40 cellular contexts compared by ENCODE assay signal in the genomic region with DNA sequence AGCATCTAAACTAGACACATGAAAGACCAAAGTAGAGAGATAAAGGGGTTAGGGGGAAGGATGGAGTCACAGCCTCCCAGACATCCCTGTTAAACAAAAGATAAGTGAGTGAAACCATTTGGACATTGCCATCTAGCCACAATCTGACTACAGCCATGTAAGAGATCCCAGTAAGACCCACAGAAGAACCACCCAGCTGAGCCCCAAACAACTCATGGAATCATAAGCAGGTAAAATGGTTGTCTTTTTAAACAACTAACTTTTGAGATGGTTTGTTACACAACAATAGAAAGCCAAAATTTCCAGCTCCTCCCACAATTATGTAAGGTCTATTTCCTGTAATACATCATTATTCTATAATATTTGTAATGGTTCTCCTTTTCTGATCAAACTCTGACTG.
"Had no signal": no experiment of that assay in that cellular context is flagged by ENCODE, and none has a peak within 500 bp of the region (broad histone marks: within the 10 kb centered on the region; RNA-seq: fewer than 3 reads in every experiment).

No MANE protein-coding gene starts in this region.

- H3K9me3 Mint-ChIP-seq: activated T-helper 17 cell treated with anti-CD3 and anti-CD28 coated beads, Interleukin-2, amount 50 U/mL, for 72 hours had no signal

- H3K27ac Mint-ChIP-seq: activated naive CD4-positive, alpha-beta T cell treated with anti-CD3 and anti-CD28 coated beads for 36 hours; activated naive CD4-positive, alpha-beta T cell treated with anti-CD3 and anti-CD28 coated beads, Interleukin-2, amount 10 ng/mL, durations not matched to agents 7 days and 5 days; activated naive CD4-positive, alpha-beta T cell treated with anti-CD3 and anti-CD28 coated beads, Interleukin-2, amount 50 U/mL, for 24 hours; activated naive CD4-positive, alpha-beta T cell treated with anti-CD3 and anti-CD28 coated beads, Interleukin-2, amount 50 U/mL, for 72 hours; activated naive CD8-positive, alpha-beta T cell; activated naive CD8-positive, alpha-beta T cell treated with anti-CD3 and anti-CD28 coated beads for 36 hours; activated naive CD8-positive, alpha-beta T cell treated with anti-CD3 and anti-CD28 coated beads, Interleukin-2, amount 10 ng/mL, durations not matched to agents 7 days and 5 days; activated naive CD8-positive, alpha-beta T cell treated with anti-CD3 and anti-CD28 coated beads, Interleukin-2, amount 50 U/mL, for 24 hours; activated T-cell treated with anti-CD3 and anti-CD28 coated beads, Interleukin-2, amount 50 U/mL, for 24 hours; activated T-cell treated with anti-CD3 and anti-CD28 coated beads, Interleukin-2, amount 50 U/mL, for 72 hours; activated T-helper 1 cell treated with anti-CD3 and anti-CD28 coated beads, Interleukin-12 subunit alpha, Interleukin-12 subunit beta, Interleukin-2, Interleukin-4 antibody, amounts not matched to agents 30 ng/mL and 10 ng/mL and 1 ng/mL, durations not matched to agents 14 hours and 24 hours and 36 hours; activated T-helper 17 cell treated with anti-CD3 and anti-CD28 coated beads, Interleukin-2, amount 50 U/mL, for 72 hours; activated T-helper 2 cell treated with anti-CD3 and anti-CD28 coated beads, Interferon-gamma antibody, Interleukin-2, Interleukin-4, amounts not matched to agents 10 μg/mL and 5 μg/mL and 100 μg/mL, durations not matched to agents 14 hours and 24 hours and 36 hours; brain had no signal

- FAIRE-seq: astrocyte, bronchial epithelial cell had no signal

- H3K27ac ChIP-seq: adrenal gland, ascending aorta, body of pancreas, brain microvascular endothelial cell, breast epithelium, cardiac muscle cell had no signal

- H3K27me3 ChIP-seq: adrenal gland, ascending aorta, body of pancreas, brain microvascular endothelial cell, breast epithelium, cardiac muscle cell had no signal

- ATAC-seq: activated naive CD4-positive, alpha-beta T cell treated with anti-CD3 and anti-CD28 coated beads, Interleukin-2, amount 50 U/mL, for 72 hours; activated naive CD8-positive, alpha-beta T cell treated with anti-CD3 and anti-CD28 coated beads, Interleukin-2, amount 50 U/mL, for 24 hours; activated T-cell treated with anti-CD3 and anti-CD28 coated beads, Interleukin-2, amount 50 U/mL, for 4 hours; activated T-cell treated with anti-CD3 and anti-CD28 coated beads, Interleukin-2, amount 50 U/mL, for 72 hours; activated T-helper 17 cell treated with anti-CD3 and anti-CD28 coated beads, Interleukin-2, amount 50 U/mL, for 72 hours; body of pancreas had no signal

- H3K4me3 Mint-ChIP-seq: activated naive CD4-positive, alpha-beta T cell treated with anti-CD3 and anti-CD28 coated beads for 36 hours; activated naive CD4-positive, alpha-beta T cell treated with anti-CD3 and anti-CD28 coated beads, Interleukin-2, amount 10 ng/mL, durations not matched to agents 7 days and 5 days; activated naive CD4-positive, alpha-beta T cell treated with anti-CD3 and anti-CD28 coated beads, Interleukin-2, amount 50 U/mL, for 24 hours; activated naive CD8-positive, alpha-beta T cell; activated naive CD8-positive, alpha-beta T cell treated with anti-CD3 and anti-CD28 coated beads for 36 hours; activated naive CD8-positive, alpha-beta T cell treated with anti-CD3 and anti-CD28 coated beads, Interleukin-2, amount 10 ng/mL, durations not matched to agents 7 days and 5 days; activated naive CD8-positive, alpha-beta T cell treated with anti-CD3 and anti-CD28 coated beads, Interleukin-2, amount 50 U/mL, for 24 hours; activated T-cell treated with anti-CD3 and anti-CD28 coated beads, Interleukin-2, amount 50 U/mL, for 24 hours; activated T-cell treated with anti-CD3 and anti-CD28 coated beads, Interleukin-2, amount 50 U/mL, for 4 hours; activated T-cell treated with anti-CD3 and anti-CD28 coated beads, Interleukin-2, amount 50 U/mL, for 72 hours; activated T-helper 1 cell treated with anti-CD3 and anti-CD28 coated beads, Interleukin-12 subunit alpha, Interleukin-12 subunit beta, Interleukin-2, Interleukin-4 antibody, amounts not matched to agents 30 ng/mL and 10 ng/mL and 1 ng/mL, durations not matched to agents 14 hours and 24 hours and 36 hours; activated T-helper 17 cell treated with anti-CD3 and anti-CD28 coated beads, Interleukin-2, amount 50 U/mL, for 72 hours; brain; central memory CD8-positive, alpha-beta T cell had no signal

- H3K4me1 Mint-ChIP-seq: activated naive CD4-positive, alpha-beta T cell treated with anti-CD3 and anti-CD28 coated beads, Interleukin-2, amount 10 ng/mL, durations not matched to agents 7 days and 5 days; activated naive CD4-positive, alpha-beta T cell treated with anti-CD3 and anti-CD28 coated beads, Interleukin-2, amount 50 U/mL, for 24 hours; activated naive CD8-positive, alpha-beta T cell treated with anti-CD3 and anti-CD28 coated beads for 36 hours; activated naive CD8-positive, alpha-beta T cell treated with anti-CD3 and anti-CD28 coated beads, Interleukin-2, amount 10 ng/mL, durations not matched to agents 7 days and 5 days; activated naive CD8-positive, alpha-beta T cell treated with anti-CD3 and anti-CD28 coated beads, Interleukin-2, amount 50 U/mL, for 24 hours; activated T-helper 17 cell treated with anti-CD3 and anti-CD28 coated beads, Interleukin-2, amount 50 U/mL, for 72 hours; brain; central memory CD8-positive, alpha-beta T cell had no signal

- H3K36me3 Mint-ChIP-seq: activated naive CD4-positive, alpha-beta T cell treated with anti-CD3 and anti-CD28 coated beads, Interleukin-2, amount 10 ng/mL, durations not matched to agents 7 days and 5 days; activated naive CD4-positive, alpha-beta T cell treated with anti-CD3 and anti-CD28 coated beads, Interleukin-2, amount 50 U/mL, for 24 hours; activated naive CD4-positive, alpha-beta T cell treated with anti-CD3 and anti-CD28 coated beads, Interleukin-2, amount 50 U/mL, for 72 hours; activated naive CD8-positive, alpha-beta T cell; activated naive CD8-positive, alpha-beta T cell treated with anti-CD3 and anti-CD28 coated beads for 36 hours; activated naive CD8-positive, alpha-beta T cell treated with anti-CD3 and anti-CD28 coated beads, Interleukin-2, amount 10 ng/mL, durations not matched to agents 7 days and 5 days; brain had no signal

- H3K4me1 ChIP-seq: adrenal gland, ascending aorta, body of pancreas, breast epithelium had no signal

- H3K27me3 Mint-ChIP-seq: activated naive CD4-positive, alpha-beta T cell treated with anti-CD3 and anti-CD28 coated beads, Interleukin-2, amount 10 ng/mL, durations not matched to agents 7 days and 5 days; activated naive CD8-positive, alpha-beta T cell; activated naive CD8-positive, alpha-beta T cell treated with anti-CD3 and anti-CD28 coated beads for 36 hours; activated naive CD8-positive, alpha-beta T cell treated with anti-CD3 and anti-CD28 coated beads, Interleukin-2, amount 10 ng/mL, durations not matched to agents 7 days and 5 days; activated T-cell treated with anti-CD3 and anti-CD28 coated beads, Interleukin-2, amount 50 U/mL, for 24 hours; activated T-helper 17 cell treated with anti-CD3 and anti-CD28 coated beads, Interleukin-2, amount 50 U/mL, for 72 hours; central memory CD8-positive, alpha-beta T cell had no signal

- H3K4me3 ChIP-seq: adrenal gland, ascending aorta, body of pancreas, breast epithelium, cardiac muscle cell had no signal

- H3K36me3 ChIP-seq: adrenal gland, ascending aorta, brain microvascular endothelial cell, breast epithelium, cardiac muscle cell had no signal

- DNase-seq: activated effector memory CD4-positive, alpha-beta T cell treated with anti-CD3 and anti-CD28 coated beads, Interleukin-2, amount 50 U/mL, for 16 hours; activated effector memory CD4-positive, alpha-beta T cell treated with Interleukin-2 at 50 U/mL for 16 hours; activated gamma-delta T cell; activated gamma-delta T cell treated with Interleukin-2 at 50 U/mL for 16 hours; activated naive CD4-positive, alpha-beta T cell; activated naive CD4-positive, alpha-beta T cell treated with anti-CD3 and anti-CD28 coated beads for 36 hours; activated naive CD4-positive, alpha-beta T cell treated with anti-CD3 and anti-CD28 coated beads, Interleukin-2, amount 10 ng/mL, durations not matched to agents 7 days and 5 days; activated naive CD4-positive, alpha-beta T cell treated with anti-CD3 and anti-CD28 coated beads, Interleukin-2, amount 50 U/mL, for 16 hours; activated naive CD4-positive, alpha-beta T cell treated with Interleukin-2 at 50 U/mL for 16 hours; activated naive CD8-positive, alpha-beta T cell treated with anti-CD3 and anti-CD28 coated beads for 36 hours; activated naive CD8-positive, alpha-beta T cell treated with anti-CD3 and anti-CD28 coated beads, Interleukin-2, amount 10 ng/mL, durations not matched to agents 7 days and 5 days; activated naive CD8-positive, alpha-beta T cell treated with anti-CD3 and anti-CD28 coated beads, Interleukin-2, amount 50 U/mL, for 24 hours; activated T-cell treated with anti-CD3 and anti-CD28 coated beads, Interleukin-2, amount 50 U/mL, for 1 hour; activated T-cell treated with anti-CD3 and anti-CD28 coated beads, Interleukin-2, amount 50 U/mL, for 24 hours; activated T-cell treated with anti-CD3 and anti-CD28 coated beads, Interleukin-2, amount 50 U/mL, for 4 hours; activated T-cell treated with anti-CD3 and anti-CD28 coated beads, Interleukin-2, amount 50 U/mL, for 48 hours; activated T-cell treated with anti-CD3 and anti-CD28 coated beads, Interleukin-2, amount 50 U/mL, for 72 hours; adrenal gland; amniotic stem cell; amygdala; anterior cingulate cortex; aorta; body of pancreas; brain microvascular endothelial cell; caudate nucleus; central memory CD4-positive, alpha-beta T cell; cerebellar nuclear complex had no signal

- H3K9me3 ChIP-seq: adrenal gland, ascending aorta had no signal
